In genomic region chr2:150630587-150631235, GRCh38 we compare ENCODE assay signal across 18 cellular contexts.
DNase-seq lines count a peak whose midpoint lies in the region; ATAC-seq and TF ChIP-seq lines count a peak whose summit lies in the region.
"Had no signal": no experiment of that assay in that cellular context is flagged by ENCODE, and none has a peak within 500 bp of the region (broad histone marks: within the 10 kb centered on the region; RNA-seq: fewer than 3 reads in every experiment).

No MANE protein-coding gene starts in this region.

- no peak for TF ChIP-seq POLR2A in IMR-90 (IDR thresholded peaks at IDR 0.05; ENCODE audit: low read depth, low read length)

- peak overlapping the region; percentile 8; the same call in 1 of the 2 replicates for H2BK20ac ChIP-seq in IMR-90 (ENCODE audit: low read depth, low read length)

- no peak overlapping the region for H3K4me2 ChIP-seq in IMR-90 (ENCODE audit: low read depth, low read length)

- no peak overlapping the region for H3K18ac ChIP-seq in IMR-90 (ENCODE audit: low read depth, low read length)

- 0 out of 2 replicates have a peak overlapping the region, but pooled peaks have one; percentile 54 for H4K5ac ChIP-seq in IMR-90 (ENCODE audit: low read depth, low read length)

- H3K4ac ChIP-seq in IMR-90 (ENCODE audit: low read depth, low read length) = no peak overlapping the region

- no peaks in the 10 kb centered on the region for H3K79me1 ChIP-seq in IMR-90 (ENCODE audit: low read depth in 1 of 2, low read length in 2 of 2)

- dilution Hi-C loops in IMR-90 (cut with HindIII; ENCODE audit: low sequenced_read_pairs, unreplicated experiment) = no loop called here

- no peak overlapping the region for H4K8ac ChIP-seq in IMR-90 (ENCODE audit: low read depth in 2 of 2, low read length in 2 of 2)

- no peak overlapping the region for H2BK120ac ChIP-seq in IMR-90 (ENCODE audit: low read depth, low read length)

- H3K4me3 ChIP-seq in IMR-90 (ENCODE audit: insufficient read depth, low read depth, low read length) = no peak overlapping the region
- no peak overlapping the region for H3K4me3 ChIP-seq in duodenal mucosa (ENCODE audit: low read depth in 1 of 2, low read length in 2 of 2)
- H3K4me3 ChIP-seq: coronary artery had no signal

- intact Hi-C loops in IMR-90 (cut with micrococcal nuclease) (no loop called here), sciatic nerve (cut with DNase I) (no loop called here)

- H3K14ac ChIP-seq in IMR-90 (replicated peaks; ENCODE audit: low read depth, low read length) = 0 out of 2 replicates have a peak overlapping the region, but pooled peaks have one; percentile 4

- H4K91ac ChIP-seq in IMR-90 (ENCODE audit: insufficient read depth, low read depth, low read length) = no peak overlapping the region

- no peak overlapping the region for H2AFZ ChIP-seq in IMR-90 (replicated peaks; ENCODE audit: low read length, poor library complexity)

- CTCF ChIA-PET in IMR-90 (lab: Yijun Ruan, JAX) = no interaction called here

- DNase-seq in IMR-90 (peak; percentile 32), kidney tubule cell (ENCODE audit: low spot score) (peak; percentile 93), sciatic nerve (ENCODE audit: low spot score) (no peak), germinal center (ENCODE audit: low spot score) (no peak)
- DNase-seq: activated CD4-positive, alpha-beta T cell treated with anti-CD3 and anti-CD28 coated beads for 48 hours; activated naive CD8-positive, alpha-beta T cell treated with anti-CD3 and anti-CD28 coated beads, Interleukin-2, amount 50 U/mL, for 24 hours; activated T-cell treated with anti-CD3 and anti-CD28 coated beads, Interleukin-2, amount 50 U/mL, for 1 hour; CD4-positive, CD25-positive, alpha-beta regulatory T cell; foreskin keratinocyte; immature natural killer cell; NCI-H187 treated with DMSO at 0.1 percent for 48 hours; NCI-H774; stimulated activated CD4-positive, alpha-beta T cell treated with anti-CD3 and anti-CD28 coated beads, Interleukin-4, amount 100 ng/mL, for 1 hour had no signal

- no peak for TF ChIP-seq RAD21 in IMR-90 (IDR thresholded peaks at IDR 0.05; ENCODE audit: low read length)

- no peaks in the 10 kb centered on the region for H3K27me3 ChIP-seq in IMR-90 (ENCODE audit: control insufficient read depth, insufficient read depth, low read length)
- H3K27me3 ChIP-seq in duodenal mucosa (ENCODE audit: control insufficient read depth in 1 of 2, insufficient read depth in 2 of 2, low read length in 2 of 2) = no peaks in the 10 kb centered on the region
- H3K27me3 ChIP-seq: foreskin keratinocyte had no signal

- POLR2A ChIA-PET in IMR-90 (lab: Charles Lee; ENCODE audit: unreplicated experiment) = no interaction called here

- H2BK15ac ChIP-seq in IMR-90 (ENCODE audit: low read depth, low read length) = 0 out of 3 replicates have a peak overlapping the region, but pooled peaks have one; percentile 38

- H3K9ac ChIP-seq in IMR-90 (ENCODE audit: low read depth, low read length) (no peak overlapping the region), duodenal mucosa (ENCODE audit: low read depth in 1 of 2, low read length in 2 of 2) (no peak overlapping the region)

- no peak overlapping the region for H3K23ac ChIP-seq in IMR-90 (ENCODE audit: low read depth, low read length)

- H3K9me3 ChIP-seq in IMR-90 (ENCODE audit: control insufficient read depth, insufficient read depth, low read length) = 0 out of 2 replicates have a peak, but pooled peaks cover 2% of the 10 kb centered on the region
- no peaks in the 10 kb centered on the region for H3K9me3 ChIP-seq in duodenal mucosa (ENCODE audit: control insufficient read depth in 1 of 2, low read length in 2 of 2)

- in situ Hi-C loops in IMR-90 (cut with MboI; ENCODE audit: low sequenced_read_pairs) = no loop called here

- H3K36me3 ChIP-seq in IMR-90 (ENCODE audit: control insufficient read depth, insufficient read depth, low read length) (no peaks in the 10 kb centered on the region), duodenal mucosa (ENCODE audit: control insufficient read depth in 1 of 2, insufficient read depth in 2 of 2, low read length in 2 of 2) (no peaks in the 10 kb centered on the region)

- no peaks in the 10 kb centered on the region for H4K20me1 ChIP-seq in IMR-90 (ENCODE audit: insufficient read depth, low read length)

- no peak for TF ChIP-seq CTCF in IMR-90 (conservative IDR thresholded peaks at IDR 0.05; ENCODE audit: low read depth, low read length)

- H3K56ac ChIP-seq in IMR-90 (ENCODE audit: extremely low read depth, insufficient read depth, low read length) = no peak overlapping the region

- ATAC-seq in IMR-90 (ENCODE audit: low read depth) (peak; percentile 24; the same call in 1 of the 2 replicates), sciatic nerve (peak; percentile 83), GM18511 (IDR thresholded peaks at IDR 0.05; ENCODE audit: unreplicated experiment) (no peak), GM21717 (IDR thresholded peaks at IDR 0.05; ENCODE audit: unreplicated experiment) (no peak)
- ATAC-seq: activated naive CD8-positive, alpha-beta T cell treated with anti-CD3 and anti-CD28 coated beads, Interleukin-2, amount 50 U/mL, for 24 hours; foreskin keratinocyte; Right ventricle myocardium inferior had no signal

- no peak overlapping the region for H2AK9ac ChIP-seq in IMR-90 (replicated peaks; ENCODE audit: low read depth, low read length, poor library complexity)

- H2BK5ac ChIP-seq in IMR-90 (ENCODE audit: low read depth, low read length, poor library complexity, severe bottlenecking) = no peak overlapping the region

- peak overlapping the region; percentile 27; the same call in 1 of the 2 replicates for H2AK5ac ChIP-seq in IMR-90 (ENCODE audit: low read depth, low read length)

- H3K4me1 ChIP-seq in IMR-90 (ENCODE audit: control insufficient read depth, insufficient read depth, low read length) (peaks cover 6% of the 10 kb centered on the region; the same call in 1 of the 2 replicates), duodenal mucosa (ENCODE audit: control insufficient read depth in 1 of 2, insufficient read depth in 2 of 2, low read length in 2 of 2) (no peaks in the 10 kb centered on the region)
- H3K4me1 ChIP-seq: foreskin keratinocyte had no signal

- no peaks in the 10 kb centered on the region for H3K9me1 ChIP-seq in IMR-90 (ENCODE audit: insufficient read depth, low read length)

- no TSS peak for BruUV-seq in IMR-90 (replicated peaks; lab: Mats Ljungman, UMichigan)

- WGBS in IMR-90 (ENCODE audit: extremely low coverage in 2 of 2, insufficient read length in 1 of 2), 2 experiments = no CpG with 5 or more reads among the region's 3 CpGs

- H3K27ac ChIP-seq in IMR-90 (ENCODE audit: insufficient read depth, low read length) = no peak overlapping the region
- peak overlapping the region; percentile 8 for H3K27ac ChIP-seq in duodenal mucosa (ENCODE audit: low read depth, low read length)
- H3K27ac ChIP-seq: coronary artery, foreskin keratinocyte had no signal

TF ChIP-seq in IMR-90, 13 proteins besides CTCF, POLR2A, EP300 and RAD21:
- TF ChIP-seq BHLHE40 (IDR thresholded peaks at IDR 0.05; ENCODE audit: low read depth, low read length) (no peak), RFX5 (IDR thresholded peaks at IDR 0.05; ENCODE audit: low read depth, low read length) (no peak), MAZ (IDR thresholded peaks at IDR 0.05; ENCODE audit: borderline replicate concordance, low read depth, low read length) (no peak), CEBPB (IDR thresholded peaks at IDR 0.05; ENCODE audit: low read depth, low read length) (no peak), RCOR1 (IDR thresholded peaks at IDR 0.05; ENCODE audit: insufficient replicate concordance, low read length) (no peak), CHD1 (IDR thresholded peaks at IDR 0.05; ENCODE audit: low read depth, low read length) (no peak), ELK1 (IDR thresholded peaks at IDR 0.05; ENCODE audit: borderline replicate concordance, low read depth, low read length) (no peak), MXI1 (IDR thresholded peaks at IDR 0.05; ENCODE audit: borderline replicate concordance, low read depth, low read length) (no peak), FOS (IDR thresholded peaks at IDR 0.05; ENCODE audit: low read depth, low read length) (no peak), USF2 (IDR thresholded peaks at IDR 0.05; ENCODE audit: low read depth, low read length) (no peak), SMC3 (IDR thresholded peaks at IDR 0.05; ENCODE audit: low read depth, low read length) (no peak), MAFK (IDR thresholded peaks at IDR 0.05; ENCODE audit: low read depth, low read length) (no peak), NFE2L2 (IDR thresholded peaks at IDR 0.05; ENCODE audit: low read depth, low read length) (no peak)
TF ChIP-seq in IMR-90: peak in this region for 0.

Comparison
In these comparisons a context has a peak if more than half of its experiments do, and no peak if none do; other contexts are left out.
1. ATAC-seq: peak in IMR-90 (single experiment) and sciatic nerve (single experiment); none in GM18511 (single experiment) and GM21717 (single experiment).
2. DNase-seq: peak in IMR-90 (single experiment) and kidney tubule cell (single experiment); none in sciatic nerve (single experiment) and germinal center (single experiment).